Comparison of ENCODE assay signal across 21 cellular contexts in genomic region chr12:68785823-68786222, GRCh38. TPM values are rescaled to one million over a fixed set of nuclear protein-coding genes. Genes with fewer than 3 reads are reported as not detected.
A peak's percentile ranks its signal among the peaks of the same experiment; 100 is the strongest.
DNase-seq lines count a peak whose midpoint lies in the region; ATAC-seq and TF ChIP-seq lines count a peak whose summit lies in the region.
"Had no signal": no experiment of that assay in that cellular context is flagged by ENCODE, and none has a peak within 500 bp of the region (broad histone marks: within the 10 kb centered on the region; RNA-seq: fewer than 3 reads in every experiment).

No MANE protein-coding gene starts in this region.

- peak overlapping the region; percentile 23 for H3K9ac ChIP-seq in mesenchymal stem cell (ENCODE audit: low read length)
- H3K9ac ChIP-seq: BLaER1 had no signal

- DNase-seq in right cardiac atrium: no peak
- no peak for DNase-seq in left cardiac atrium
- no peak for DNase-seq in mesenchymal stem cell
- no peak for DNase-seq in vagina (ENCODE audit: extremely low spot score in 2 of 2)
- no peak for DNase-seq in effector CD4-positive, alpha-beta T cell
- no peak for DNase-seq in EL
- DNase-seq: 8988T, DMS79 treated with DMSO at 0.1 percent for 48 hours, GF-D8, H9, NCI-H1048, NCI-H1436 treated with DMSO at 0.1 percent for 48 hours, NCI-H2029 treated with DMSO at 0.1 percent for 48 hours, NCI-H510A, NCI-H774, Peyer's patch, SHP77 treated with DMSO at 0.1 percent for 48 hours had no signal

- H3K4me3 ChIP-seq in right cardiac atrium (ENCODE audit: low read length): no peak overlapping the region
- H3K4me3 ChIP-seq in mesenchymal stem cell (ENCODE audit: insufficient read depth in 1 of 2, low read depth in 1 of 2, low read length in 2 of 2): no peak overlapping the region
- no peak overlapping the region for H3K4me3 ChIP-seq in vagina
- H3K4me3 ChIP-seq: BLaER1, Peyer's patch had no signal

- H3K23ac ChIP-seq in mesenchymal stem cell (ENCODE audit: low read length in 2 of 2): no peak overlapping the region

- H2BK120ac ChIP-seq in mesenchymal stem cell (ENCODE audit: low read depth, low read length): no peak overlapping the region

- TF ChIP-seq POLR2A in vagina (IDR thresholded peaks at IDR 0.05): no peak

- H3K18ac ChIP-seq in mesenchymal stem cell (ENCODE audit: low read depth in 1 of 2, low read length in 2 of 2): no peak overlapping the region

- H3K27ac ChIP-seq in right cardiac atrium (ENCODE audit: low read length) (peak overlapping the region; percentile 37), mesenchymal stem cell (ENCODE audit: low read length, poor library complexity, severe bottlenecking) (no peak overlapping the region), vagina (peak overlapping the region; percentile 69)
- H3K27ac ChIP-seq: BLaER1, Peyer's patch had no signal

- peak overlapping the region; percentile 96 for H3K27ac Mint-ChIP-seq in dendritic cell treated with granulocyte-macrophage colony-stimulating factor and Interleukin-4, amounts not matched to agents 40 ng/mL and 50 ng/mL, for 4 days
- H3K27ac Mint-ChIP-seq: H9 had no signal

- ATAC-seq in right cardiac atrium (no peak), left cardiac atrium (no peak), GM21367 (IDR thresholded peaks at IDR 0.05; ENCODE audit: unreplicated experiment) (no peak)
- ATAC-seq: SK-N-SH treated with all-trans-retinoic acid at 6 μM for 48 hours had no signal

- no peak overlapping the region for H2AK5ac ChIP-seq in mesenchymal stem cell (ENCODE audit: low read length, severe bottlenecking)

- no peak overlapping the region for H4K91ac ChIP-seq in mesenchymal stem cell (ENCODE audit: low read length)

- intact Hi-C loops in right cardiac atrium (cut with DNase I) (no loop called here), left cardiac atrium (cut with DNase I) (no loop called here), vagina (cut with DNase I) (no loop called here)
- intact Hi-C loops in dendritic cell treated with granulocyte-macrophage colony-stimulating factor and Interleukin-4, amounts not matched to agents 40 ng/mL and 50 ng/mL, for 4 days (cut with micrococcal nuclease): loop anchor here (2.0 kb wide), 1 partner anchor 39 kb away; the partner anchor contains the start of gene SLC35E3

- H3K4me3 Mint-ChIP-seq in dendritic cell treated with granulocyte-macrophage colony-stimulating factor and Interleukin-4, amounts not matched to agents 40 ng/mL and 50 ng/mL, for 4 days: no peak overlapping the region
- H3K4me3 Mint-ChIP-seq: H9 had no signal

- H2AFZ ChIP-seq in mesenchymal stem cell (ENCODE audit: low read depth, low read length): no peak overlapping the region

- no peak overlapping the region for H2BK15ac ChIP-seq in mesenchymal stem cell (ENCODE audit: low read depth, poor library complexity, severe bottlenecking)

- WGBS in right cardiac atrium: 91% methylated on average over 5 of the region's 5 CpGs
- WGBS in mesenchymal stem cell: 97% methylated on average over 2 of the region's 5 CpGs

- H3K36me3 ChIP-seq in mesenchymal stem cell (ENCODE audit: control insufficient read depth in 1 of 2, insufficient read depth in 2 of 2, low read depth in 1 of 2, low read length in 2 of 2) (no peaks in the 10 kb centered on the region), vagina (no peaks in the 10 kb centered on the region)
- H3K36me3 ChIP-seq: Peyer's patch had no signal

- no peaks in the 10 kb centered on the region for H3K27me3 Mint-ChIP-seq in dendritic cell treated with granulocyte-macrophage colony-stimulating factor and Interleukin-4, amounts not matched to agents 40 ng/mL and 50 ng/mL, for 4 days

- no peaks in the 10 kb centered on the region for H3K27me3 ChIP-seq in right cardiac atrium (ENCODE audit: control insufficient read depth, insufficient read depth)
- H3K27me3 ChIP-seq in mesenchymal stem cell (ENCODE audit: control insufficient read depth in 1 of 2, insufficient read depth in 1 of 2, low read length in 2 of 2): no peaks in the 10 kb centered on the region
- H3K27me3 ChIP-seq in vagina: no peaks in the 10 kb centered on the region
- H3K27me3 ChIP-seq: Peyer's patch had no signal

- TF ChIP-seq CTCF in vagina (IDR thresholded peaks at IDR 0.05): no peak

- H3K14ac ChIP-seq in mesenchymal stem cell (ENCODE audit: low read length in 2 of 2): no peak overlapping the region

- no peaks in the 10 kb centered on the region for H3K9me3 Mint-ChIP-seq in dendritic cell treated with granulocyte-macrophage colony-stimulating factor and Interleukin-4, amounts not matched to agents 40 ng/mL and 50 ng/mL, for 4 days
- H3K9me3 Mint-ChIP-seq: H9 had no signal

- peaks cover 50% of the 10 kb centered on the region for H3K4me1 Mint-ChIP-seq in dendritic cell treated with granulocyte-macrophage colony-stimulating factor and Interleukin-4, amounts not matched to agents 40 ng/mL and 50 ng/mL, for 4 days (ENCODE audit: low read depth)

- H2BK5ac ChIP-seq in mesenchymal stem cell (ENCODE audit: low read depth, low read length, poor library complexity, severe bottlenecking): no peak overlapping the region

- no peaks in the 10 kb centered on the region for H3K9me3 ChIP-seq in right cardiac atrium (ENCODE audit: control insufficient read depth, low read length)
- no peaks in the 10 kb centered on the region for H3K9me3 ChIP-seq in mesenchymal stem cell (ENCODE audit: control insufficient read depth, low read length)
- no peaks in the 10 kb centered on the region for H3K9me3 ChIP-seq in vagina
- H3K9me3 ChIP-seq: BLaER1, Peyer's patch had no signal

- peaks cover 2% of the 10 kb centered on the region for H3K4me1 ChIP-seq in right cardiac atrium (ENCODE audit: control insufficient read depth, insufficient read depth, low read length)
- peaks cover 2% of the 10 kb centered on the region for H3K4me1 ChIP-seq in mesenchymal stem cell (ENCODE audit: control insufficient read depth, insufficient read depth, low read depth, low read length)
- H3K4me1 ChIP-seq in vagina: peaks cover 16% of the 10 kb centered on the region

- H2BK12ac ChIP-seq in mesenchymal stem cell (ENCODE audit: low read length in 2 of 2): no peak overlapping the region

- H4K8ac ChIP-seq in mesenchymal stem cell (ENCODE audit: low read length): no peak overlapping the region

- no peaks in the 10 kb centered on the region for H3K36me3 Mint-ChIP-seq in dendritic cell treated with granulocyte-macrophage colony-stimulating factor and Interleukin-4, amounts not matched to agents 40 ng/mL and 50 ng/mL, for 4 days (ENCODE audit: low read depth)

- H3K79me1 ChIP-seq in mesenchymal stem cell (replicated peaks; ENCODE audit: low read length, poor library complexity, severe bottlenecking): no peaks in the 10 kb centered on the region

- no peak overlapping the region for H3K4ac ChIP-seq in mesenchymal stem cell (ENCODE audit: low read depth in 1 of 2, low read length in 2 of 2)

- H3K4me2 ChIP-seq in mesenchymal stem cell (ENCODE audit: low read length, poor library complexity, severe bottlenecking): no peak overlapping the region
- H3K4me2 ChIP-seq: BLaER1 had no signal

RNA-seq across cellular contexts. Expression of gene MDM2, which starts 22.2 kb away (rescaled TPM):
- total RNA-seq in right cardiac atrium (10 to 100 TPM; 44.6 to 60.8 (median 48.8) TPM), left cardiac atrium (10 to 100 TPM; 42.4 to 59.8 TPM), vagina (75.9 TPM)
- polyA plus RNA-seq in right cardiac atrium: 19.6 TPM
- 95.3 TPM for polyA plus RNA-seq in mesenchymal stem cell (2013, experiment 1 of 2)
- polyA plus RNA-seq in mesenchymal stem cell (2013, experiment 2 of 2): 102 TPM

RNA-seq across cellular contexts. Expression of gene SLC35E3, which starts 39.8 kb away (rescaled TPM):
- total RNA-seq in right cardiac atrium: 1 to 10 TPM; 5.2 to 9.6 (median 6.7) TPM
- 5.5 TPM for polyA plus RNA-seq in right cardiac atrium
- total RNA-seq in left cardiac atrium: 1 to 10 TPM; 5.2 to 7.1 TPM
- polyA plus RNA-seq in mesenchymal stem cell (2013, experiment 1 of 2): 6.3 TPM
- 6.9 TPM for polyA plus RNA-seq in mesenchymal stem cell (2013, experiment 2 of 2)
- 5.9 TPM for total RNA-seq in vagina
